ENCODE assay signal across 8 cellular contexts in the genomic region with DNA sequence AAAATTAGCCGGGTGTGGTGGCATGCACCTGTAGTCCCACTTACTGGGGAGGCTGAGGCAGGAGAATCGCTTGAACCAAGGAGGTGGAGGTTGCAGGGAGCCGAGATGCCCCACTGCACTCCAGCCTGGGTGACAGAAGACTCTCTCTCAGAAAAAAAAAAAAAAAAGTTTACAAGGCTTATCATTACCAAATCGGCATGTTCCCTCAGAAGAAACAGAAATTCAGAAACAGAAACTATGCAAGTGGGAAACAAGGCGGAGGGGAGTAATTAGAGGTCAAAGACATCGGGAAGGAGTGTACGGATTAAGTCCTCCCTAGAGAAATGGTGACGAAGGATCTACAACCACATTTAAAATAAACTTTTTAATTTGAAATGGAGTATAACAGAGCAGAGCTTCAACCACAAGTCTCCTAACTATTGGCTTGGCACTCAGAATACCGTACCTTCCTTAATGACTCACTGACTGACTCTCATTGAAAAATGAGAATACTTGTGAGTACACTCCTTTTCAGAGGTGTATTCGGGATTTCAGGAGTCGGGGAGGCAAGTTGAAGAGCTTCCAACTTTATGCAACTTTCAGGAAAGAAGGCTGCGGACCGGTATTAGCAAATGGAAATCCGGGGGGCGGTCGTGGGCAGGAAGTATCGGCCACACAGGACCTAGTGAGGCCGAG. TPM values are rescaled to one million over a fixed set of nuclear protein-coding genes. Genes with fewer than 3 reads are reported as not detected.
DNase-seq lines count a peak whose midpoint lies in the region; ATAC-seq and TF ChIP-seq lines count a peak whose summit lies in the region.

No MANE protein-coding gene starts in this region.

- peak overlapping the region; percentile 90 for H3K4me3 Mint-ChIP-seq in T-helper 2 cell treated with Interferon-gamma antibody and Interleukin-4, amounts not matched to agents 5 μg/mL and 100 μg/mL, for 36 hours
- peak overlapping the region; percentile 92 for H3K4me3 Mint-ChIP-seq in nephron progenitor cell

- DNase-seq in GM04504 (ENCODE audit: low read depth) (peak; percentile 18), esophagus muscularis mucosa (ENCODE audit: extremely low spot score) (no peak), nephron progenitor cell (no peak), posterior vena cava (ENCODE audit: low spot score) (no peak), SKM-1 treated with dmso at 0.1 percent for 144 hours (lab: John Stamatoyannopoulos, UW; ENCODE audit: unreplicated experiment) (no peak)
- DNase-seq in T-helper 2 cell treated with Interferon-gamma antibody and Interleukin-4, amounts not matched to agents 5 μg/mL and 100 μg/mL, for 36 hours (ENCODE audit: low spot score): no peak

- H3K27me3 Mint-ChIP-seq in T-helper 2 cell treated with Interferon-gamma antibody and Interleukin-4, amounts not matched to agents 5 μg/mL and 100 μg/mL, for 36 hours (ENCODE audit: low read depth): peaks cover 2% of the 10 kb centered on the region
- H3K27me3 Mint-ChIP-seq in nephron progenitor cell (ENCODE audit: low read depth, poor library complexity): no peaks in the 10 kb centered on the region

- H3K36me3 Mint-ChIP-seq in T-helper 2 cell treated with Interferon-gamma antibody and Interleukin-4, amounts not matched to agents 5 μg/mL and 100 μg/mL, for 36 hours (ENCODE audit: low read depth): no peaks in the 10 kb centered on the region
- H3K36me3 Mint-ChIP-seq in nephron progenitor cell (ENCODE audit: low read depth): no peaks in the 10 kb centered on the region

- ATAC-seq in HG02981 (IDR thresholded peaks at IDR 0.05; ENCODE audit: unreplicated experiment) (peak; percentile 9), HG03354 (IDR thresholded peaks at IDR 0.05; ENCODE audit: poor library complexity, severe bottlenecking, unreplicated experiment) (no peak)

- H3K27ac ChIP-seq in esophagus muscularis mucosa (replicated peaks in 1 of 4): peak overlapping the region; percentile 95 to 99 (median 98)

- peaks cover 11 to 23% (median 17%) of the 10 kb centered on the region in 4 donors for H3K4me1 ChIP-seq in esophagus muscularis mucosa

- TF ChIP-seq POLR2A in esophagus muscularis mucosa (IDR thresholded peaks at IDR 0.05; ENCODE audit: low read depth): no peak

- peak overlapping the region; percentile 80 to 91 (median 86) for H3K4me3 ChIP-seq in esophagus muscularis mucosa

- WGBS in esophagus muscularis mucosa: 15% methylated on average over 17 of the region's 18 CpGs

- H3K27me3 ChIP-seq in esophagus muscularis mucosa: no peaks in the 10 kb centered on the region

- H3K27ac Mint-ChIP-seq in T-helper 2 cell treated with Interferon-gamma antibody and Interleukin-4, amounts not matched to agents 5 μg/mL and 100 μg/mL, for 36 hours: peak overlapping the region; percentile 97
- H3K27ac Mint-ChIP-seq in nephron progenitor cell: peak overlapping the region; percentile 89

- peaks cover 19% of the 10 kb centered on the region for H3K4me1 Mint-ChIP-seq in T-helper 2 cell treated with Interferon-gamma antibody and Interleukin-4, amounts not matched to agents 5 μg/mL and 100 μg/mL, for 36 hours (ENCODE audit: low read depth)
- H3K4me1 Mint-ChIP-seq in nephron progenitor cell: peaks cover 17% of the 10 kb centered on the region

- H3K9me3 ChIP-seq in esophagus muscularis mucosa: no peaks in the 10 kb centered on the region

- TF ChIP-seq CTCF in esophagus muscularis mucosa (IDR thresholded peaks at IDR 0.05) (no peak), nephron progenitor cell (IDR thresholded peaks at IDR 0.05) (no peak)

- TF ChIP-seq EP300 in esophagus muscularis mucosa (IDR thresholded peaks at IDR 0.05): no peak

- no peaks in the 10 kb centered on the region for H3K9me3 Mint-ChIP-seq in T-helper 2 cell treated with Interferon-gamma antibody and Interleukin-4, amounts not matched to agents 5 μg/mL and 100 μg/mL, for 36 hours
- no peaks in the 10 kb centered on the region for H3K9me3 Mint-ChIP-seq in nephron progenitor cell

- H3K36me3 ChIP-seq in esophagus muscularis mucosa: peaks cover 0 to 9% (median 2%) of the 10 kb centered on the region in 4 donors

- intact Hi-C loops in esophagus muscularis mucosa (cut with DNase I) (loop anchor here (5.0 kb wide), 2 partner anchors 66 to 131 kb away; partner anchors contain the start of genes COQ6, FAM161B and ZNF410), posterior vena cava (cut with DNase I) (no loop called here)

RNA-seq across cellular contexts. Expression of gene ENTPD5, which starts 0.9 kb away (rescaled TPM):
- 1 to 10 TPM; 5.5 to 9.6 (median 6.0) TPM for total RNA-seq in esophagus muscularis mucosa
- total RNA-seq in posterior vena cava: 10 to 100 TPM; 10.6 to 12.2 TPM

RNA-seq across cellular contexts. Expression of gene BBOF1, which starts 1.0 kb away (rescaled TPM):
- 10 to 100 TPM in 2 of 4 donors, 1 to 10 TPM in 2; 8.6 to 11.8 (median 9.9) TPM for total RNA-seq in esophagus muscularis mucosa
- 1 to 10 TPM; 6.8 to 7.2 TPM for total RNA-seq in posterior vena cava
